Comparison of ENCODE assay signal across 8 cellular contexts in the genomic region with DNA sequence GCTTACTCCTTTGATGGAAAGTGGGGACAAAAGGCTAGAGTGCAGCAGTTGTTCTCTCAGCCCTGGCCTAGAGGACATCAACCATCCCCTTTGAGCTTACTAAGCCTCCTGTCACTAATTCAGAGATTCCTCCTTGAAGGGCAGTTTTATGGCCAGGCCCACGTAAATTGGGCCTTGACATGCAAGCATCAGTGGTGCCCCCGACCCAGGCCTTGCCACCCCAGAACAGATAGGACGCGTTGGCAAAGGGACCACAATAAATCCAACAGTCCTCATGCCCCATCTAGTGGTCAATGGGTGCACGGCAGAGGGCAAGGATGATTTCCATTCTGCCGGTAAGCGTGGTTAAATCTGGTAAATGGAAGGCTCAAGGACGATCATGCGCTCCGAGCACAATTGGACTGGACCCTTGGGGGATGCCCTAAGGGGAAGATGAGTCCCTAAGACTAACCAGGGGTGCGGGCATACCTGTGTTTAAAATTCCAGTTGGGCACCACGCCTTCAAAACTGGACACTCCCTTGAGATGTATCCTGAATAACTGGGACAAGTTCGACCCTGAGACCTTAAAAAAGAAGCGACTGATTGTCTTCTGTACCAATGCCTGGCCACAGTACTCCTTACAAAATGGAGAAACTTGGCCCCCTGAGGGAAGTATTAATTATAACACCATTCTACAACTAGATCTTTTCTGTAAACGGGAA. TPM values are rescaled to one million over a fixed set of nuclear protein-coding genes. Genes with fewer than 3 reads are reported as not detected.
A peak's percentile ranks its signal among the peaks of the same experiment; 100 is the strongest.
DNase-seq lines count a peak whose midpoint lies in the region; ATAC-seq and TF ChIP-seq lines count a peak whose summit lies in the region.

No MANE protein-coding gene starts in this region.

- H3K27me3 Mint-ChIP-seq in activated CD8-positive, alpha-beta T cell treated with anti-CD3 and anti-CD28 coated beads, Interleukin-2, amount 10 ng/mL, durations not matched to agents 7 days and 5 days (ENCODE audit: low read depth) = no peaks in the 10 kb centered on the region
- no peaks in the 10 kb centered on the region for H3K27me3 Mint-ChIP-seq in effector memory CD8-positive, alpha-beta T cell
- H3K27me3 Mint-ChIP-seq in mesothelial cell of epicardium (ENCODE audit: low read depth) = no peaks in the 10 kb centered on the region

- no peaks in the 10 kb centered on the region for H3K9me3 Mint-ChIP-seq in activated CD8-positive, alpha-beta T cell treated with anti-CD3 and anti-CD28 coated beads, Interleukin-2, amount 10 ng/mL, durations not matched to agents 7 days and 5 days (ENCODE audit: insufficient read depth)
- no peaks in the 10 kb centered on the region for H3K9me3 Mint-ChIP-seq in effector memory CD8-positive, alpha-beta T cell
- peaks cover 27% of the 10 kb centered on the region for H3K9me3 Mint-ChIP-seq in mesothelial cell of epicardium

- CTCF ChIA-PET in activated CD8-positive, alpha-beta T cell treated with anti-CD3 and anti-CD28 coated beads, Interleukin-2, amount 10 ng/mL, durations not matched to agents 7 days and 5 days (lab: Charles Lee) = interaction anchor here (0.6 to 1.4 kb wide), 8 partner anchors 13 to 335 kb away, joined by 3 to 8 read pairs (median 3); no protein-coding TSS in a partner anchor

- peaks cover 12% of the 10 kb centered on the region for H3K4me1 Mint-ChIP-seq in activated CD8-positive, alpha-beta T cell treated with anti-CD3 and anti-CD28 coated beads, Interleukin-2, amount 10 ng/mL, durations not matched to agents 7 days and 5 days (ENCODE audit: low read depth)
- peaks cover 34 to 49% of the 10 kb centered on the region in 2 donors for H3K4me1 Mint-ChIP-seq in effector memory CD8-positive, alpha-beta T cell (ENCODE audit: low read depth in 2 of 2)
- peaks cover 11% of the 10 kb centered on the region for H3K4me1 Mint-ChIP-seq in mesothelial cell of epicardium

- ATAC-seq in HG02798 (IDR thresholded peaks at IDR 0.05; ENCODE audit: poor library complexity, unreplicated experiment) = peak; percentile 91
- peak; percentile 84 for ATAC-seq in activated CD8-positive, alpha-beta T cell treated with anti-CD3 and anti-CD28 coated beads, Interleukin-2, amount 10 ng/mL, durations not matched to agents 7 days and 5 days
- ATAC-seq in effector memory CD8-positive, alpha-beta T cell (replicated peaks) = peak; percentile 90

- no peak overlapping the region for H3K27ac Mint-ChIP-seq in activated CD8-positive, alpha-beta T cell treated with anti-CD3 and anti-CD28 coated beads, Interleukin-2, amount 10 ng/mL, durations not matched to agents 7 days and 5 days
- H3K27ac Mint-ChIP-seq in effector memory CD8-positive, alpha-beta T cell = peak overlapping the region; percentile 8 to 74
- no peak overlapping the region for H3K27ac Mint-ChIP-seq in mesothelial cell of epicardium

- TF ChIP-seq CTCF in mesothelial cell of epicardium (IDR thresholded peaks at IDR 0.05; ENCODE audit: unreplicated experiment) = peak; percentile 56

- peak; percentile 24 to 52 for DNase-seq in SHP77 (lab: John Stamatoyannopoulos, UW)
- DNase-seq in SHP77 treated with DMSO at 0.1 percent for 48 hours (lab: John Stamatoyannopoulos, UW) = no peak
- DNase-seq in NCI-H1930 (lab: John Stamatoyannopoulos, UW) = peak; percentile 2 to 32
- DNase-seq in activated CD8-positive, alpha-beta T cell treated with anti-CD3 and anti-CD28 coated beads, Interleukin-2, amount 10 ng/mL, durations not matched to agents 7 days and 5 days = peak; percentile 67
- DNase-seq in effector memory CD8-positive, alpha-beta T cell = peak; percentile 53 to 70 (median 61)
- no peak for DNase-seq in mesothelial cell of epicardium (ENCODE audit: low spot score in 2 of 2, unreplicated experiment in 2 of 2)
- peak; percentile 29 to 55 for DNase-seq in stimulated activated CD8-positive, alpha-beta memory T cell treated with anti-CD3 and anti-CD28 coated beads, Interleukin-4, amount 100 ng/mL, for 4 hours (ENCODE audit: low read depth in 2 of 2, low spot score in 1 of 2)

- POLR2A ChIA-PET in activated CD8-positive, alpha-beta T cell treated with anti-CD3 and anti-CD28 coated beads, Interleukin-2, amount 10 ng/mL, durations not matched to agents 7 days and 5 days (lab: Charles Lee) = no interaction called here

- peaks cover 14% of the 10 kb centered on the region for H3K36me3 Mint-ChIP-seq in activated CD8-positive, alpha-beta T cell treated with anti-CD3 and anti-CD28 coated beads, Interleukin-2, amount 10 ng/mL, durations not matched to agents 7 days and 5 days (ENCODE audit: low read depth)
- peaks cover 16% of the 10 kb centered on the region for H3K36me3 Mint-ChIP-seq in effector memory CD8-positive, alpha-beta T cell (ENCODE audit: insufficient read depth)
- peaks cover 34% of the 10 kb centered on the region for H3K36me3 Mint-ChIP-seq in mesothelial cell of epicardium

- no peak overlapping the region for H3K4me3 Mint-ChIP-seq in activated CD8-positive, alpha-beta T cell treated with anti-CD3 and anti-CD28 coated beads, Interleukin-2, amount 10 ng/mL, durations not matched to agents 7 days and 5 days
- no peak overlapping the region for H3K4me3 Mint-ChIP-seq in effector memory CD8-positive, alpha-beta T cell
- H3K4me3 Mint-ChIP-seq in mesothelial cell of epicardium = no peak overlapping the region

RNA-seq across cellular contexts. Expression of gene CEP85L, which starts 32.6 kb away (rescaled TPM):
- total RNA-seq in activated CD8-positive, alpha-beta T cell treated with anti-CD3 and anti-CD28 coated beads, Interleukin-2, amount 10 ng/mL, durations not matched to agents 7 days and 5 days = 10 to 100 TPM; 45.7 to 48.7 TPM
- 20.6 to 23.5 TPM (median 23.1 TPM) in 3 replicates for total RNA-seq in mesothelial cell of epicardium

Comparison
In these comparisons a context has a peak if more than half of its experiments do, and no peak if none do; other contexts are left out.
1. DNase-seq: peak in SHP77 (2 of 2), NCI-H1930 (2 of 2), activated CD8-positive, alpha-beta T cell treated with anti-CD3 and anti-CD28 coated beads, Interleukin-2, amount 10 ng/mL, durations not matched to agents 7 days and 5 days (single experiment), effector memory CD8-positive, alpha-beta T cell (3 of 3) and stimulated activated CD8-positive, alpha-beta memory T cell treated with anti-CD3 and anti-CD28 coated beads, Interleukin-4, amount 100 ng/mL, for 4 hours (2 of 2); none in SHP77 treated with DMSO at 0.1 percent for 48 hours (single experiment) and mesothelial cell of epicardium (0 of 2).
2. H3K27ac Mint-ChIP-seq: peak in effector memory CD8-positive, alpha-beta T cell (2 of 2); none in activated CD8-positive, alpha-beta T cell treated with anti-CD3 and anti-CD28 coated beads, Interleukin-2, amount 10 ng/mL, durations not matched to agents 7 days and 5 days (single experiment) and mesothelial cell of epicardium (single experiment).
3. Peak in every context shown above with its lines, with median percentiles within 50 percentile points of each other: ATAC-seq.